Comparison of ENCODE assay signal across 16 cellular contexts in genomic region chr3:195806211-195806915, GRCh38. TPM values are rescaled to one million over a fixed set of nuclear protein-coding genes. Genes with fewer than 3 reads are reported as not detected.
DNase-seq lines count a peak whose midpoint lies in the region; ATAC-seq, FAIRE-seq and TF ChIP-seq lines count a peak whose summit lies in the region.
"Had no signal": no experiment of that assay in that cellular context is flagged by ENCODE, and none has a peak within 500 bp of the region (broad histone marks: within the 10 kb centered on the region; RNA-seq: fewer than 3 reads in every experiment).

No MANE protein-coding gene starts in this region.

- H3K9me1 ChIP-seq in K562 (ENCODE audit: control insufficient read depth, insufficient read depth, low read length) = no peaks in the 10 kb centered on the region

- in situ Hi-C loops in K562 (cut with MboI) = no loop called here

- POLR2A ChIA-PET in K562 (lab: Yijun Ruan, JAX) = interaction anchor here (0.7 to 2.0 kb wide), 5 partner anchors 8 to 94 kb away, joined by 3 to 12 read pairs (median 5); no protein-coding TSS in a partner anchor

- peak overlapping the region; percentile 5; the same call in 1 of the 2 replicates for H3K4me3 ChIP-seq in HUES64 (ENCODE audit: low read length)
- no peak overlapping the region for H3K4me3 ChIP-seq in K562
- no peak overlapping the region for H3K4me3 ChIP-seq in Karpas-422 (ENCODE audit: low read length)
- no peak overlapping the region for H3K4me3 ChIP-seq in vagina
- H3K4me3 ChIP-seq: A549 had no signal

- H3K79me2 ChIP-seq in K562 (ENCODE audit: control insufficient read depth, insufficient read depth, low read length) (no peaks in the 10 kb centered on the region), Karpas-422 (ENCODE audit: low read length) (no peaks in the 10 kb centered on the region)

- 9% methylated on average over 11 of the region's 11 CpGs for WGBS in HUES64
- 59% methylated on average over 11 of the region's 11 CpGs for WGBS in K562 (ENCODE audit: insufficient coverage, low coverage, missing lambda C conversion rate)

- intact Hi-C loops in K562 (cut with micrococcal nuclease) (no loop called here), vagina (cut with DNase I) (no loop called here)

- H3K9ac ChIP-seq in HUES64 (ENCODE audit: low read depth, low read length) (peak overlapping the region; percentile 42), K562 (ENCODE audit: insufficient read depth in 1 of 2, low read depth in 2 of 2, low read length in 2 of 2) (peak overlapping the region in 1 of 2 experiments; percentile 76; a peak in 2 of 4 replicates), Karpas-422 (ENCODE audit: low read length) (no peak overlapping the region)

- ATAC-seq in K562 = no peak
- ATAC-seq: A549, left lobe of liver had no signal

- H3K27me3 ChIP-seq in HUES64 (ENCODE audit: insufficient read depth, low read length) (no peaks in the 10 kb centered on the region), K562 (ENCODE audit: control insufficient read depth in 2 of 2, insufficient read depth in 2 of 2, low read length in 2 of 2) (no peaks in the 10 kb centered on the region), Karpas-422 (ENCODE audit: low read length) (no peaks in the 10 kb centered on the region), vagina (no peaks in the 10 kb centered on the region)

- peak; percentile 30 for DNase-seq in NCI-H2107 treated with DMSO at 0.1 percent for 48 hours (lab: John Stamatoyannopoulos, UW; ENCODE audit: unreplicated experiment)
- DNase-seq in NCI-H2107 (lab: John Stamatoyannopoulos, UW) = no peak
- DNase-seq in K562 (ENCODE audit: extremely low read depth in 1 of 4, low spot score in 3 of 4) = no peak
- peak; percentile 2 for DNase-seq in midbrain (lab: John Stamatoyannopoulos, UW)
- DNase-seq in Karpas-422 = no peak
- no peak for DNase-seq in GM10266 (ENCODE audit: extremely low spot score)
- no peak for DNase-seq in vagina (ENCODE audit: extremely low spot score in 2 of 2)
- DNase-seq: activated T-cell treated with anti-CD3 and anti-CD28 coated beads, Interleukin-2, amount 50 U/mL, for 1 hour; cerebellar nuclear complex; NCI-H146; occipital lobe; T1000 had no signal

- peak overlapping the region; percentile 5; the same call in 1 of the 2 replicates for H2AFZ ChIP-seq in K562 (ENCODE audit: low read depth, low read length)
- no peak overlapping the region; the same call in 1 of the 2 replicates for H2AFZ ChIP-seq in Karpas-422 (ENCODE audit: low read length)

- no peak for TF ChIP-seq RAD21 in K562 (CRISPR knock-in tag; conservative IDR thresholded peaks at IDR 0.05 in 1 of 2, IDR thresholded peaks at IDR 0.05 in 1 of 2)

- no peaks in the 10 kb centered on the region for H3K36me3 ChIP-seq in HUES64 (ENCODE audit: insufficient read depth, low read length)
- no peaks in the 10 kb centered on the region for H3K36me3 ChIP-seq in K562 (ENCODE audit: control insufficient read depth, insufficient read depth, low read length)
- no peaks in the 10 kb centered on the region for H3K36me3 ChIP-seq in Karpas-422 (ENCODE audit: insufficient read depth, low read length)
- H3K36me3 ChIP-seq in vagina = no peaks in the 10 kb centered on the region

- BruUV-seq in K562 (replicated peaks; lab: Mats Ljungman, UMichigan) = no TSS peak

- H3K27ac ChIP-seq in HUES64 (ENCODE audit: low read depth, low read length) = peak overlapping the region; percentile 94
- H3K27ac ChIP-seq in K562 (ENCODE audit: extremely low read depth, low read depth, low read length) = no peak overlapping the region
- H3K27ac ChIP-seq in Karpas-422 (ENCODE audit: low read length) = no peak overlapping the region
- no peak overlapping the region for H3K27ac ChIP-seq in vagina
- H3K27ac ChIP-seq: A549 had no signal

- H3K4me2 ChIP-seq in K562 (ENCODE audit: insufficient read depth, low read length) = no peak overlapping the region
- no peak overlapping the region for H3K4me2 ChIP-seq in Karpas-422 (ENCODE audit: low read depth, low read length, poor library complexity, severe bottlenecking)
- H3K4me2 ChIP-seq: A549 had no signal

- H3K4me1 ChIP-seq in HUES64 (ENCODE audit: insufficient read depth, low read length) = peaks cover 36% of the 10 kb centered on the region
- H3K4me1 ChIP-seq in K562 (replicated peaks in 1 of 2; ENCODE audit: control insufficient read depth in 2 of 2, insufficient read depth in 2 of 2, low read length in 2 of 2) = peaks cover 44 to 68% of the 10 kb centered on the region in 2 experiments
- no peaks in the 10 kb centered on the region for H3K4me1 ChIP-seq in Karpas-422 (ENCODE audit: low read length)
- H3K4me1 ChIP-seq in vagina = peaks cover 18% of the 10 kb centered on the region
- H3K4me1 ChIP-seq: A549 had no signal

- TF ChIP-seq POLR2A in K562 (conservative IDR thresholded peaks at IDR 0.05) = no peak
- TF ChIP-seq POLR2A in vagina (IDR thresholded peaks at IDR 0.05) = no peak

- no peaks in the 10 kb centered on the region for H3K9me3 ChIP-seq in HUES64 (ENCODE audit: insufficient read depth, low read depth, low read length)
- H3K9me3 ChIP-seq in K562 (replicated peaks; ENCODE audit: control insufficient read depth, insufficient read depth, low read depth, low read length) = no peaks in the 10 kb centered on the region
- no peaks in the 10 kb centered on the region for H3K9me3 ChIP-seq in Karpas-422 (ENCODE audit: low read length)
- no peaks in the 10 kb centered on the region for H3K9me3 ChIP-seq in vagina
- H3K9me3 ChIP-seq: A549 had no signal

- H4K20me1 ChIP-seq in K562 (replicated peaks; ENCODE audit: control insufficient read depth, insufficient read depth, low read length) (no peaks in the 10 kb centered on the region), Karpas-422 (ENCODE audit: insufficient read depth, low read depth, low read length) (no peaks in the 10 kb centered on the region)

- TF ChIP-seq CTCF in K562 (IDR thresholded peaks at IDR 0.05 in 2 of 3, conservative IDR thresholded peaks at IDR 0.05 in 1 of 3; ENCODE audit: insufficient read depth in 2 of 3, low read depth in 1 of 3, low read length in 3 of 3) = no peak
- no peak for TF ChIP-seq CTCF in GM10266 (IDR thresholded peaks at IDR 0.05; ENCODE audit: control insufficient read depth, insufficient read depth, low read depth, missing control alignments)
- TF ChIP-seq CTCF in vagina (IDR thresholded peaks at IDR 0.05) = no peak

- no peak for TF ChIP-seq EP300 in K562 (IDR thresholded peaks at IDR 0.05; ENCODE audit: low read length)

- CTCF ChIA-PET in K562 (lab: Yijun Ruan, JAX; ENCODE audit: low intra/inter-chr PET ratio) = no interaction called here

- H3K9me2 ChIP-seq in Karpas-422 (replicated peaks; ENCODE audit: insufficient read depth, low read length) = no peaks in the 10 kb centered on the region

- no peak for FAIRE-seq in K562 (lab: Jason Lieb, UNC)
- FAIRE-seq: A549, GM18507 had no signal

TF ChIP-seq in K562, 482 proteins besides CTCF, POLR2A, EP300 and RAD21:
- TF ChIP-seq PKNOX1 (IDR thresholded peaks at IDR 0.05) (peak; percentile 15; the same call in 1 of the 2 replicates), NFE2L1 (tag; IDR thresholded peaks at IDR 0.05; ENCODE audit: borderline replicate concordance, low read depth) (no peak)

RNA-seq across cellular contexts. Expression of gene MUC4, which starts 5.4 kb away (rescaled TPM):
- 0.40 TPM for polyA plus RNA-seq in HUES64 (2013, experiment 1 of 2)
- polyA plus RNA-seq in HUES64 (2013, experiment 2 of 2) = 0.25 TPM
- total RNA-seq in K562 (2011; cell fraction: chromatin; rRNA removed; ENCODE audit: low replicate concordance) = 7.6 and 11.7 TPM in 2 replicates
- 3.4 and 4.2 TPM in 2 replicates for total RNA-seq in K562 (2011; cell fraction: nucleolus; rRNA removed)
- 6.2 and 17.9 TPM in 2 replicates for total RNA-seq in K562 (2011; cell fraction: nucleoplasm; rRNA removed)
- total RNA-seq in K562 (2014; rRNA removed) = 0.12 TPM in 1 of 2 replicates, not detected in the other
- under 0.01 and 0.03 TPM in 2 replicates for total RNA-seq in K562 (2014; rRNA removed; fragmentation: Illumina TruSeq; extraction: Trizol)
- total RNA-seq in K562 (2015; rRNA removed; fragmentation: Illumina TruSeq; extraction: Trizol) = under 0.01 TPM in 1 of 2 replicates, not detected in the other
- 0.11 and 0.31 TPM in 2 replicates for total RNA-seq in K562 (2021)
- polyA plus RNA-seq in K562 (2011; rRNA removed) = 0.11 and 0.21 TPM in 2 replicates
- polyA plus RNA-seq in K562 (2011; cell fraction: cytosol; rRNA removed) = 0.16 and 0.61 TPM in 2 replicates
- 1.00 and 2.9 TPM in 2 replicates for polyA plus RNA-seq in K562 (2011; cell fraction: nucleus; rRNA removed)
- 0.22 and 2.0 TPM in 2 replicates for polyA plus RNA-seq in K562 (2012)
- 0.10 and 0.11 TPM in 2 replicates for polyA plus RNA-seq in K562 (2014; fragmentation: Illumina TruSeq; extraction: Trizol)
- not detected for polyA plus RNA-seq in K562 (2014; fragmentation: Nextera tagmentation; extraction: Ambion mirVana)
- 0.07 TPM in 2 replicates for polyA plus RNA-seq in K562 (2014; rRNA removed)
- 0.33 and 1.0 TPM in 2 replicates for polyA minus RNA-seq in K562 (2011; rRNA and poly(A)+ RNA removed)
- 0.18 and 1.4 TPM in 2 replicates for polyA minus RNA-seq in K562 (2011; cell fraction: cytosol; rRNA and poly(A)+ RNA removed)
- polyA minus RNA-seq in K562 (2011; cell fraction: nucleus; rRNA and poly(A)+ RNA removed) = 0.44 and 1.8 TPM in 2 replicates
- total RNA-seq in Karpas-422 (2014; rRNA removed; shearing (Covaris generic); ENCODE audit: low replicate concordance) = not detected in 2 replicates
- 36.1 TPM for total RNA-seq in vagina
- total RNA-seq: occipital lobe had no signal

Comparison
In these comparisons a context has a peak if more than half of its experiments do, and no peak if none do; other contexts are left out.
1. DNase-seq: peak in NCI-H2107 treated with DMSO at 0.1 percent for 48 hours (single experiment) and midbrain (single experiment); none in NCI-H2107 (single experiment), K562 (0 of 4), Karpas-422 (single experiment), GM10266 (single experiment) and vagina (0 of 2).